Comparison of ENCODE assay signal across 21 cellular contexts in genomic region chr6:91241946-91242613, GRCh38.
"Had no signal": no experiment of that assay in that cellular context is flagged by ENCODE, and none has a peak within 500 bp of the region (broad histone marks: within the 10 kb centered on the region; RNA-seq: fewer than 3 reads in every experiment).

No MANE protein-coding gene starts in this region.

- H3K27me3 ChIP-seq: dorsolateral prefrontal cortex, gastrocnemius medialis, heart right ventricle, pancreas, suprapubic skin, thyroid gland, upper lobe of left lung, uterus had no signal

- ATAC-seq: gastrocnemius medialis; heart right ventricle; left lobe of liver; natural killer cell treated with Interleukin-12 subunit alpha and Interleukin-12 subunit beta and Interleukin-15 and Interleukin-18, amount 100 ng/mL, for 72 hours; pancreas; right cardiac atrium; stimulated activated naive CD8-positive, alpha-beta T cell treated with anti-CD3 and anti-CD28 coated beads, Interleukin-15, Interleukin-2, amounts not matched to agents 100 U/mL and 50 U/mL, for 24 hours had no signal

- H3K27ac ChIP-seq: dorsolateral prefrontal cortex, gastrocnemius medialis, heart right ventricle, pancreas, suprapubic skin, thyroid gland, upper lobe of left lung, uterus had no signal

- DNase-seq: cortex of kidney; dorsolateral prefrontal cortex; effector CD8-positive, alpha-beta T cell; gastrocnemius medialis; heart right ventricle; hypothalamus; kidney glomerular epithelial cell; mammary epithelial cell; occipital lobe; pancreas; right cardiac atrium; stimulated activated CD4-positive, alpha-beta T cell treated with anti-CD3 and anti-CD28 coated beads, Interleukin-2, amount 100 ng/mL, for 48 hours; stimulated activated naive CD8-positive, alpha-beta T cell treated with anti-CD3 and anti-CD28 coated beads, Interleukin-15, Interleukin-2, amounts not matched to agents 100 U/mL and 50 U/mL, for 24 hours; thyroid gland; upper lobe of left lung; uterus had no signal

- FAIRE-seq: islet of Langerhans, pancreas had no signal

- H3K4me3 ChIP-seq: dorsolateral prefrontal cortex, gastrocnemius medialis, heart right ventricle, pancreas, smooth muscle cell, suprapubic skin, thyroid gland, upper lobe of left lung, uterus had no signal

- H3K4me2 ChIP-seq: smooth muscle cell had no signal

- H3K9me3 ChIP-seq: gastrocnemius medialis, heart right ventricle, pancreas, suprapubic skin, thyroid gland, upper lobe of left lung, uterus had no signal

- H3K36me3 ChIP-seq: gastrocnemius medialis, heart right ventricle, pancreas, suprapubic skin, thyroid gland, upper lobe of left lung, uterus had no signal

- H3K4me1 ChIP-seq: gastrocnemius medialis, heart right ventricle, pancreas, suprapubic skin, thyroid gland, upper lobe of left lung, uterus had no signal
